ENCODE assay signal across 8 cellular contexts in genomic region chr10:28241766-28242399, GRCh38.
DNase-seq lines count a peak whose midpoint lies in the region; ATAC-seq and TF ChIP-seq lines count a peak whose summit lies in the region.

No MANE protein-coding gene starts in this region.

- no peak overlapping the region for H3K27ac Mint-ChIP-seq in activated naive CD4-positive, alpha-beta T cell treated with anti-CD3 and anti-CD28 coated beads for 36 hours
- no peak overlapping the region for H3K27ac Mint-ChIP-seq in progenitor cell of endocrine pancreas

- peaks cover 36% of the 10 kb centered on the region for H3K4me1 Mint-ChIP-seq in activated naive CD4-positive, alpha-beta T cell treated with anti-CD3 and anti-CD28 coated beads for 36 hours (ENCODE audit: low read depth)
- peaks cover 3% of the 10 kb centered on the region for H3K4me1 Mint-ChIP-seq in progenitor cell of endocrine pancreas (ENCODE audit: low read depth)

- CTCF ChIA-PET in activated naive CD4-positive, alpha-beta T cell treated with anti-CD3 and anti-CD28 coated beads for 36 hours (lab: Charles Lee): interaction anchor here (0.6 to 3.8 kb wide), 27 partner anchors 10 to 780 kb away, joined by 3 to 25 read pairs (median 5); partner anchors contain the start of gene MKX

- TF ChIP-seq POLR2A in GM18505 (IDR thresholded peaks at IDR 0.05; ENCODE audit: borderline replicate concordance, extremely low read depth, insufficient read depth, insufficient read length): no peak

- peaks cover 4% of the 10 kb centered on the region for H3K9me3 Mint-ChIP-seq in activated naive CD4-positive, alpha-beta T cell treated with anti-CD3 and anti-CD28 coated beads for 36 hours
- peaks cover 3% of the 10 kb centered on the region for H3K9me3 Mint-ChIP-seq in progenitor cell of endocrine pancreas (ENCODE audit: low read depth)

- intact Hi-C loops in activated naive CD4-positive, alpha-beta T cell treated with anti-CD3 and anti-CD28 coated beads for 36 hours (cut with micrococcal nuclease): loop anchor here (1.0 to 5.0 kb wide), 11 partner anchors 23 to 870 kb away; partner anchors contain the start of gene ODAD2

- peak; percentile 92 for TF ChIP-seq CTCF in progenitor cell of endocrine pancreas (IDR thresholded peaks at IDR 0.05; ENCODE audit: unreplicated experiment)

- DNase-seq in activated T-cell treated with anti-CD3 and anti-CD28 coated beads for 4 hours (peak; percentile 36), NCI-H526 treated with DMSO at 0.1 percent for 48 hours (lab: John Stamatoyannopoulos, UW) (peak; percentile 2), glomerular endothelial cell (ENCODE audit: extremely low read depth, low read depth, low spot score) (peak; percentile 45), progenitor cell of endocrine pancreas (ENCODE audit: low spot score, unreplicated experiment) (no peak)
- DNase-seq in activated T-cell treated with anti-CD3 and anti-CD28 coated beads, Interleukin-2, amount 50 U/mL, for 48 hours: no peak
- peak; percentile 63 for DNase-seq in activated naive CD4-positive, alpha-beta T cell treated with anti-CD3 and anti-CD28 coated beads for 36 hours

- H3K36me3 Mint-ChIP-seq in activated naive CD4-positive, alpha-beta T cell treated with anti-CD3 and anti-CD28 coated beads for 36 hours (ENCODE audit: low read depth): no peaks in the 10 kb centered on the region
- H3K36me3 Mint-ChIP-seq in progenitor cell of endocrine pancreas (ENCODE audit: insufficient read depth): no peaks in the 10 kb centered on the region

- H3K4me3 Mint-ChIP-seq in activated naive CD4-positive, alpha-beta T cell treated with anti-CD3 and anti-CD28 coated beads for 36 hours: no peak overlapping the region
- H3K4me3 Mint-ChIP-seq in progenitor cell of endocrine pancreas (ENCODE audit: low read depth): no peak overlapping the region

- no peaks in the 10 kb centered on the region for H3K27me3 Mint-ChIP-seq in activated naive CD4-positive, alpha-beta T cell treated with anti-CD3 and anti-CD28 coated beads for 36 hours (ENCODE audit: low read depth)
- no peaks in the 10 kb centered on the region for H3K27me3 Mint-ChIP-seq in progenitor cell of endocrine pancreas

- ATAC-seq in HG02885 (IDR thresholded peaks at IDR 0.05; ENCODE audit: poor library complexity, unreplicated experiment) (peak; percentile 68), GM18505 (IDR thresholded peaks at IDR 0.05; ENCODE audit: unreplicated experiment) (no peak)

Comparison
In these comparisons a context has a peak if more than half of its experiments do, and no peak if none do; other contexts are left out.
1. DNase-seq: peak in activated T-cell treated with anti-CD3 and anti-CD28 coated beads for 4 hours (single experiment), NCI-H526 treated with DMSO at 0.1 percent for 48 hours (single experiment), activated naive CD4-positive, alpha-beta T cell treated with anti-CD3 and anti-CD28 coated beads for 36 hours (single experiment) and glomerular endothelial cell (single experiment); none in activated T-cell treated with anti-CD3 and anti-CD28 coated beads, Interleukin-2, amount 50 U/mL, for 48 hours (0 of 2) and progenitor cell of endocrine pancreas (single experiment).